Comparison of ENCODE assay signal across 14 cellular contexts in genomic region chr9:16442622-16443021, GRCh38.
DNase-seq lines count a peak whose midpoint lies in the region; ATAC-seq and TF ChIP-seq lines count a peak whose summit lies in the region.
"Had no signal": no experiment of that assay in that cellular context is flagged by ENCODE, and none has a peak within 500 bp of the region (broad histone marks: within the 10 kb centered on the region; RNA-seq: fewer than 3 reads in every experiment).

No MANE protein-coding gene starts in this region.

- no peak overlapping the region for H3K4me3 Mint-ChIP-seq in T-helper 17 cell
- H3K4me3 Mint-ChIP-seq: activated CD8-positive, alpha-beta T cell treated with anti-CD3 and anti-CD28 coated beads, Interleukin-2, amount 10 ng/mL, durations not matched to agents 7 days and 5 days; activated naive CD8-positive, alpha-beta T cell treated with anti-CD3 and anti-CD28 coated beads, Interleukin-2, amount 10 ng/mL, durations not matched to agents 7 days and 5 days; naive thymus-derived CD4-positive, alpha-beta T cell had no signal

- DNase-seq in ELR (ENCODE audit: low read depth) (peak; percentile 66), SJCRH30 (peak; percentile 41 to 50), fibroblast of gingiva (ENCODE audit: low read depth) (peak; percentile 17), omental fat pad (ENCODE audit: low spot score) (peak; percentile 39), NCI-H345 treated with DMSO at 0.1 percent for 48 hours (lab: John Stamatoyannopoulos, UW; ENCODE audit: unreplicated experiment) (no peak), NCI-H1436 treated with DMSO at 0.1 percent for 48 hours (lab: John Stamatoyannopoulos, UW) (no peak), T-helper 17 cell (no peak)
- DNase-seq: activated CD8-positive, alpha-beta T cell treated with anti-CD3 and anti-CD28 coated beads, Interleukin-2, amount 10 ng/mL, durations not matched to agents 7 days and 5 days; activated naive CD8-positive, alpha-beta T cell treated with anti-CD3 and anti-CD28 coated beads, Interleukin-2, amount 10 ng/mL, durations not matched to agents 7 days and 5 days; effector CD8-positive, alpha-beta T cell; naive thymus-derived CD4-positive, alpha-beta T cell; NCI-H2081 had no signal

- no peak overlapping the region for H3K27ac Mint-ChIP-seq in T-helper 17 cell
- H3K27ac Mint-ChIP-seq: activated CD8-positive, alpha-beta T cell treated with anti-CD3 and anti-CD28 coated beads, Interleukin-2, amount 10 ng/mL, durations not matched to agents 7 days and 5 days; activated naive CD8-positive, alpha-beta T cell treated with anti-CD3 and anti-CD28 coated beads, Interleukin-2, amount 10 ng/mL, durations not matched to agents 7 days and 5 days; naive thymus-derived CD4-positive, alpha-beta T cell had no signal

- no peaks in the 10 kb centered on the region for H3K4me1 Mint-ChIP-seq in T-helper 17 cell
- H3K4me1 Mint-ChIP-seq: activated naive CD8-positive, alpha-beta T cell treated with anti-CD3 and anti-CD28 coated beads, Interleukin-2, amount 10 ng/mL, durations not matched to agents 7 days and 5 days; naive thymus-derived CD4-positive, alpha-beta T cell had no signal

- no peaks in the 10 kb centered on the region for H3K9me3 ChIP-seq in SJCRH30 (replicated peaks)
- no peaks in the 10 kb centered on the region for H3K9me3 ChIP-seq in T-helper 17 cell (ENCODE audit: control insufficient read depth, low read length, poor library complexity, severe bottlenecking)

- H3K27me3 ChIP-seq in SJCRH30: no peaks in the 10 kb centered on the region
- H3K27me3 ChIP-seq: BLaER1 treated with 17β-estradiol and CSF1 and Interleukin-3, amounts not matched to agents 10 nM and 100 nM had no signal

- 0 out of 2 replicates have a peak overlapping the region, but pooled peaks have one; percentile 11 for H3K4me3 ChIP-seq in SJCRH30
- H3K4me3 ChIP-seq: BLaER1 treated with 17β-estradiol and CSF1 and Interleukin-3, amounts not matched to agents 10 nM and 100 nM had no signal

- H3K27me3 Mint-ChIP-seq in T-helper 17 cell: no peaks in the 10 kb centered on the region
- H3K27me3 Mint-ChIP-seq: activated naive CD8-positive, alpha-beta T cell treated with anti-CD3 and anti-CD28 coated beads, Interleukin-2, amount 10 ng/mL, durations not matched to agents 7 days and 5 days; naive thymus-derived CD4-positive, alpha-beta T cell had no signal

- H3K27ac ChIP-seq in SJCRH30: peak overlapping the region; percentile 40; the same call in 1 of the 2 replicates
- H3K27ac ChIP-seq: BLaER1 treated with 17β-estradiol and CSF1 and Interleukin-3, amounts not matched to agents 10 nM and 100 nM had no signal

- no peaks in the 10 kb centered on the region for H3K36me3 Mint-ChIP-seq in T-helper 17 cell (ENCODE audit: low read depth)
- H3K36me3 Mint-ChIP-seq: activated naive CD8-positive, alpha-beta T cell treated with anti-CD3 and anti-CD28 coated beads, Interleukin-2, amount 10 ng/mL, durations not matched to agents 7 days and 5 days; naive thymus-derived CD4-positive, alpha-beta T cell had no signal

- peak; percentile 79 for ATAC-seq in omental fat pad (ENCODE audit: low FRiP score)
- no peak for ATAC-seq in T-helper 17 cell
- no peak for ATAC-seq in GM18858 (IDR thresholded peaks at IDR 0.05; ENCODE audit: unreplicated experiment)
- ATAC-seq: activated CD8-positive, alpha-beta T cell treated with anti-CD3 and anti-CD28 coated beads, Interleukin-2, amount 10 ng/mL, durations not matched to agents 7 days and 5 days; naive thymus-derived CD4-positive, alpha-beta T cell had no signal

- peaks cover 10% of the 10 kb centered on the region for H3K4me1 ChIP-seq in SJCRH30
- H3K4me1 ChIP-seq: BLaER1 treated with 17β-estradiol and CSF1 and Interleukin-3, amounts not matched to agents 10 nM and 100 nM had no signal

- no peak for TF ChIP-seq CTCF in omental fat pad (IDR thresholded peaks at IDR 0.05)

- no peaks in the 10 kb centered on the region for H3K36me3 ChIP-seq in SJCRH30

Comparison
In these comparisons a context has a peak if more than half of its experiments do, and no peak if none do; other contexts are left out.
1. DNase-seq: peak in ELR (single experiment), SJCRH30 (2 of 2), fibroblast of gingiva (single experiment) and omental fat pad (single experiment); none in NCI-H345 treated with DMSO at 0.1 percent for 48 hours (single experiment), NCI-H1436 treated with DMSO at 0.1 percent for 48 hours (single experiment) and T-helper 17 cell (0 of 3).